ENCODE assay signal across 8 cellular contexts in the genomic region with DNA sequence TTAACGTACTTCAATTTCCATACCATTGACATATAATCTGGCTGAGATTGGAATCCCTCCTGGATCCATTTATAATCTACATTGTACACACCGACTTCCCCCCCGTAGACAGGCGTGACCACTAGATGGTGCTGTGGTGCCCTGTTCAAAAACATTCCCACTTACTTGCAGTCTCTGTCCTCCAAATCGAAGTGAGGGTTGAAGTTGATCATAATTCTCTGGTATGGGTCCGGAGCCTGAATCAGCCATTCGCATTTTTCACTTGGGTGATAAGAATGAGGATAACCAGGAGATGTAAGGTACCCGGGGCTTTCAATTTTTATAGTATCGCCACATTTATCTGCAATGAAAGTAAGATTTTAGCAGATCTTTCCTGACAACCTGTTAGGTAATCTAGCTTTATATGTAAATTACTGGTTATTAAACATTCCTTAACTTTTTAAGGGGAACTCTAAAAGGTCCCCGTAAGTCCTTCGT. TPM values are rescaled to one million over a fixed set of nuclear protein-coding genes. Genes with fewer than 3 reads are reported as not detected.
A peak's percentile ranks its signal among the peaks of the same experiment; 100 is the strongest.
DNase-seq lines count a peak whose midpoint lies in the region; ATAC-seq, FAIRE-seq and TF ChIP-seq lines count a peak whose summit lies in the region.

No MANE protein-coding gene starts in this region.

- DNase-seq in GM18507 (ENCODE audit: extremely low spot score, insufficient read length, low read depth) = no peak
- peak; percentile 82 to 88 for DNase-seq in Kasumi-1 (lab: John Stamatoyannopoulos, UW)
- DNase-seq in SHP77 (lab: John Stamatoyannopoulos, UW) = peak; percentile 66 to 79
- peak; percentile 91 for DNase-seq in activated effector memory CD4-positive, alpha-beta T cell treated with anti-CD3 and anti-CD28 coated beads, Interleukin-2, amount 50 U/mL, for 16 hours
- DNase-seq in foreskin keratinocyte = peak in 1 of 2 donors; percentile 59
- DNase-seq in omental fat pad (ENCODE audit: low spot score) = peak; percentile 92
- DNase-seq in substantia nigra (lab: John Stamatoyannopoulos, UW) = peak in 43 of 49 donors; percentile 15 to 87 (median 62)

- H3K4me1 ChIP-seq in ACC112 (ENCODE audit: control insufficient read depth, insufficient read depth, low read length, unreplicated experiment) = peaks cover 44% of the 10 kb centered on the region
- peaks cover 14% of the 10 kb centered on the region for H3K4me1 ChIP-seq in foreskin keratinocyte

- H3K27me3 ChIP-seq in ACC112 (ENCODE audit: insufficient read depth, low read length) = no peaks in the 10 kb centered on the region
- no peaks in the 10 kb centered on the region for H3K27me3 ChIP-seq in foreskin keratinocyte

- H3K27ac ChIP-seq in ACC112 (ENCODE audit: low read depth, low read length) (peak overlapping the region; percentile 85), foreskin keratinocyte (no peak overlapping the region), substantia nigra (ENCODE audit: low read depth, low read length, poor library complexity, severe bottlenecking) (no peak overlapping the region)

- H3K4me3 ChIP-seq in ACC112 (ENCODE audit: low read depth, low read length) = peak overlapping the region; percentile 96

- TF ChIP-seq CTCF in foreskin keratinocyte (conservative IDR thresholded peaks at IDR 0.05) = peak; percentile 94
- TF ChIP-seq CTCF in omental fat pad (IDR thresholded peaks at IDR 0.05) = peak in 1 of 3 donors; percentile 39

- peaks cover 92% of the 10 kb centered on the region for H3K79me2 ChIP-seq in ACC112 (ENCODE audit: control insufficient read depth, insufficient read depth, low read length, unreplicated experiment)

- no peak overlapping the region for H2AFZ ChIP-seq in ACC112 (ENCODE audit: low read length, unreplicated experiment)

- ATAC-seq in foreskin keratinocyte (peak; percentile 27), omental fat pad (ENCODE audit: low FRiP score) (no peak)

- H3K36me3 ChIP-seq in ACC112 (ENCODE audit: insufficient read depth, low read length) = peaks cover 59% of the 10 kb centered on the region

- FAIRE-seq in GM18507 (lab: Jason Lieb, UNC) = peak; percentile 82

RNA-seq across cellular contexts. Expression of a gene that starts 3.9 kb away (rescaled TPM):
- 57.3 and 58.2 TPM in 2 replicates for total RNA-seq in foreskin keratinocyte
- polyA plus RNA-seq in foreskin keratinocyte = 11.6 and 12.2 TPM in 2 replicates
- 100 to 1,000 TPM in 3 of 4 donors, 10 to 100 TPM in 1; 72.8 to 223 (median 178) TPM for total RNA-seq in omental fat pad
